ENCODE assay signal across 35 cellular contexts in genomic region chr1:212355230-212355969, GRCh38. TPM values are rescaled to one million over a fixed set of nuclear protein-coding genes. Genes with fewer than 3 reads are reported as not detected.
DNase-seq lines count a peak whose midpoint lies in the region; ATAC-seq and TF ChIP-seq lines count a peak whose summit lies in the region.
"Had no signal": no experiment of that assay in that cellular context is flagged by ENCODE, and none has a peak within 500 bp of the region (broad histone marks: within the 10 kb centered on the region; RNA-seq: fewer than 3 reads in every experiment).

No MANE protein-coding gene starts in this region.

- no peak for TF ChIP-seq CTCF in AG04449 (IDR thresholded peaks at IDR 0.05; ENCODE audit: insufficient read depth, low read length, missing control alignments)
- no peak for TF ChIP-seq CTCF in GM10266 (IDR thresholded peaks at IDR 0.05; ENCODE audit: control insufficient read depth, insufficient read depth, low read depth, missing control alignments)

- POLR2A ChIA-PET in AG04449 (lab: Yijun Ruan, JAX), result no interaction called here

- H3K4me3 ChIP-seq in AG04449 (ENCODE audit: low read depth, low read length) (no peak overlapping the region), MG63 (no peak overlapping the region)
- H3K4me3 ChIP-seq: BLaER1, cardiac muscle cell, colonic mucosa, pancreas, skin epidermis had no signal

- CTCF ChIA-PET in AG04449 (lab: Yijun Ruan, JAX), result interaction anchor here (1.0 to 1.9 kb wide), 7 partner anchors 12 to 320 kb away, joined by 3 to 27 read pairs (median 5); partner anchors contain the start of genes DTL and INTS7

- no peaks in the 10 kb centered on the region for H3K27me3 ChIP-seq in MG63
- H3K27me3 ChIP-seq: BLaER1, cardiac muscle cell, colonic mucosa, pancreas had no signal

- peak; percentile 24 for DNase-seq in AG04449 (ENCODE audit: low read depth, low spot score)
- peak; percentile 57 for DNase-seq in EL
- peak; percentile 31 for DNase-seq in MG63
- peak; percentile 63 for DNase-seq in fibroblast of peridontal ligament (ENCODE audit: extremely low read depth)
- DNase-seq in GM10266 (ENCODE audit: extremely low spot score), result no peak
- DNase-seq in MV-4-11 (lab: John Stamatoyannopoulos, UW), result no peak
- DNase-seq: activated CD4-positive, alpha-beta T cell treated with anti-CD3 and anti-CD28 coated beads for 36 hours; activated CD8-positive, alpha-beta memory T cell treated with anti-CD3 and anti-CD28 coated beads, Interleukin-2, amount 50 U/mL, for 48 hours; activated CD8-positive, alpha-beta T cell treated with anti-CD3 and anti-CD28 coated beads for 36 hours; activated effector memory CD4-positive, alpha-beta T cell treated with Interleukin-2 at 50 U/mL for 16 hours; aorta; colonic mucosa; DMS53; effector CD4-positive, alpha-beta T cell; GF-D8; immature natural killer cell; Karpas-422; left colon; mammary epithelial cell; NCI-H146; NCI-H2107; NCI-H446; NCI-H748 treated with DMSO at 0.1 percent for 48 hours; nephron progenitor cell; pancreas; retina; SHP77; stimulated activated naive B cell treated with anti-CD40 and anti-IgM and Interleukin-4, amounts not matched to agents 10 μg/mL and 1 μg/mL and 100 μg/mL, for 72 hours had no signal

- ATAC-seq in GM21737 (IDR thresholded peaks at IDR 0.05; ENCODE audit: unreplicated experiment), result no peak
- ATAC-seq in GM19467 (IDR thresholded peaks at IDR 0.05; ENCODE audit: unreplicated experiment), result no peak
- ATAC-seq: activated CD4-positive, alpha-beta T cell treated with anti-CD3 and anti-CD28 coated beads for 36 hours; activated CD8-positive, alpha-beta T cell treated with anti-CD3 and anti-CD28 coated beads for 36 hours; activated naive CD4-positive, alpha-beta T cell treated with anti-CD3 and anti-CD28 coated beads, Interleukin-2, amount 50 U/mL, for 72 hours; left colon; Panc1; pancreas; stimulated activated naive B cell treated with anti-CD40 and anti-IgM and Interleukin-4, amounts not matched to agents 10 μg/mL and 1 μg/mL and 100 μg/mL, for 72 hours had no signal

- no peaks in the 10 kb centered on the region for H3K9me3 ChIP-seq in MG63
- H3K9me3 ChIP-seq: BLaER1, colonic mucosa, pancreas had no signal

- H3K36me3 ChIP-seq in MG63, result peaks cover 36% of the 10 kb centered on the region

RNA-seq across cellular contexts. Expression of gene PACC1, which starts 59.3 kb away (rescaled TPM):
- 4.8 and 12.6 TPM in 2 replicates for total RNA-seq in MG63 (2014; rRNA removed; shearing (Covaris generic); ENCODE audit: low replicate concordance)

Comparison
In these comparisons a context has a peak if more than half of its experiments do, and no peak if none do; other contexts are left out.
1. DNase-seq: peak in AG04449 (single experiment), EL (single experiment), MG63 (single experiment) and fibroblast of peridontal ligament (single experiment); none in GM10266 (single experiment) and MV-4-11 (single experiment).